ENCODE assay signal across 8 cellular contexts in genomic region chr10:5685764-5686240, GRCh38. TPM values are rescaled to one million over a fixed set of nuclear protein-coding genes. Genes with fewer than 3 reads are reported as not detected.
A peak's percentile ranks its signal among the peaks of the same experiment; 100 is the strongest.
DNase-seq lines count a peak whose midpoint lies in the region; ATAC-seq and TF ChIP-seq lines count a peak whose summit lies in the region.

No MANE protein-coding gene starts in this region.

- peak overlapping the region; percentile 79 for H3K9ac ChIP-seq in HCT116 (ENCODE audit: low read length)

- H3K9me3 ChIP-seq in A673 (ENCODE audit: low read depth, low read length, poor library complexity, severe bottlenecking) = no peaks in the 10 kb centered on the region
- H3K9me3 ChIP-seq in HCT116 (ENCODE audit: control insufficient read depth in 1 of 2, insufficient read depth in 1 of 2, low read depth in 1 of 2, low read length in 2 of 2) = no peaks in the 10 kb centered on the region
- H3K9me3 ChIP-seq in adrenal gland (replicated peaks in 1 of 3) = no peaks in the 10 kb centered on the region
- no peaks in the 10 kb centered on the region for H3K9me3 ChIP-seq in lower lobe of right lung
- H3K9me3 ChIP-seq in vagina = no peaks in the 10 kb centered on the region

- 4 to 6% (median 5%) methylated on average over 10 of the region's 10 CpGs for WGBS in adrenal gland, 4 donors

- H3K4me3 ChIP-seq in A673 (ENCODE audit: low read depth, low read length, poor library complexity, severe bottlenecking) = peak overlapping the region; percentile 98
- peak overlapping the region; percentile 71 to 89 for H3K4me3 ChIP-seq in HCT116 (replicated peaks in 1 of 2; ENCODE audit: low read depth in 1 of 2, low read length in 2 of 2)
- H3K4me3 ChIP-seq in adrenal gland = peak overlapping the region in 2 of 4 donors; percentile 71 to 100
- peak overlapping the region; percentile 93 for H3K4me3 ChIP-seq in lower lobe of right lung
- peak overlapping the region; percentile 85 to 90 for H3K4me3 ChIP-seq in vagina

- H2AFZ ChIP-seq in HCT116 (ENCODE audit: low read depth, low read length, poor library complexity, severe bottlenecking) = no peak overlapping the region

- CTCF ChIA-PET in A673 (lab: Charles Lee) (no interaction called here), HCT116 (lab: Charles Lee) (no interaction called here)

- POLR2A ChIA-PET in A673 (lab: Charles Lee; ENCODE audit: low non-redundant PET) (no interaction called here), HCT116 (lab: Charles Lee) (no interaction called here)

- peaks cover 59% of the 10 kb centered on the region for H3K79me2 ChIP-seq in HCT116 (ENCODE audit: insufficient read depth, low read length)

- TF ChIP-seq POLR2A in HCT116 (IDR thresholded peaks at IDR 0.05; ENCODE audit: borderline replicate concordance, extremely low read depth, insufficient read depth, insufficient read length) = no peak
- no peak for TF ChIP-seq POLR2A in adrenal gland (IDR thresholded peaks at IDR 0.05)
- TF ChIP-seq POLR2A in vagina (IDR thresholded peaks at IDR 0.05) = no peak

- RAD21 ChIA-PET in HCT116 (lab: Charles Lee; ENCODE audit: low non-redundant PET in 1 of 2, low total read pairs in 2 of 2, uncharacterized antibody in 2 of 2, unreplicated experiment in 2 of 2) = no interaction called here

- H3K4me1 ChIP-seq in A673 (ENCODE audit: insufficient read depth, low read length, poor library complexity, severe bottlenecking) = peaks cover 11% of the 10 kb centered on the region
- peaks cover 4 to 16% of the 10 kb centered on the region in 2 experiments; a peak in 3 of 4 replicates for H3K4me1 ChIP-seq in HCT116 (ENCODE audit: control insufficient read depth in 1 of 2, insufficient read depth in 2 of 2, low read length in 2 of 2)
- peaks cover 11 to 22% of the 10 kb centered on the region in 2 donors for H3K4me1 ChIP-seq in adrenal gland (replicated peaks in 1 of 2)
- peaks cover 30% of the 10 kb centered on the region for H3K4me1 ChIP-seq in lower lobe of right lung
- peaks cover 24% of the 10 kb centered on the region for H3K4me1 ChIP-seq in vagina

- H3K27me3 ChIP-seq in A673 (replicated peaks; ENCODE audit: insufficient read depth, low read depth, low read length, poor library complexity) (no peaks in the 10 kb centered on the region), HCT116 (ENCODE audit: insufficient read depth, low read length) (no peaks in the 10 kb centered on the region), adrenal gland (no peaks in the 10 kb centered on the region), lower lobe of right lung (ENCODE audit: low read depth) (no peaks in the 10 kb centered on the region), vagina (no peaks in the 10 kb centered on the region)

- peak overlapping the region; percentile 86 for H3K27ac ChIP-seq in A673 (ENCODE audit: low read depth, low read length, poor library complexity, severe bottlenecking)
- H3K27ac ChIP-seq in HCT116 (ENCODE audit: low read depth, low read length) = peak overlapping the region; percentile 87
- H3K27ac ChIP-seq in adrenal gland = peak overlapping the region in 4 of 5 donors; percentile 81 to 97 (median 88)
- peak overlapping the region; percentile 93 for H3K27ac ChIP-seq in lower lobe of right lung
- peak overlapping the region; percentile 86 for H3K27ac ChIP-seq in vagina

- H3K36me3 ChIP-seq in A673 (ENCODE audit: insufficient read depth, low read length, poor library complexity, severe bottlenecking) = no peaks in the 10 kb centered on the region
- H3K36me3 ChIP-seq in HCT116 (ENCODE audit: control insufficient read depth in 1 of 2, insufficient read depth in 2 of 2, low read length in 2 of 2) = no peaks in the 10 kb centered on the region; a peak in 1 of 4 replicates
- no peaks in the 10 kb centered on the region for H3K36me3 ChIP-seq in adrenal gland (replicated peaks in 1 of 2)
- no peaks in the 10 kb centered on the region for H3K36me3 ChIP-seq in lower lobe of right lung
- no peaks in the 10 kb centered on the region for H3K36me3 ChIP-seq in vagina

- TF ChIP-seq CTCF in A673 (conservative IDR thresholded peaks at IDR 0.05; ENCODE audit: low read depth, low read length) (peak; percentile 6; the same call in 1 of the 2 replicates), HCT116 (IDR thresholded peaks at IDR 0.05 in 2 of 3, conservative IDR thresholded peaks at IDR 0.05 in 1 of 3; ENCODE audit: borderline replicate concordance in 1 of 3, insufficient read depth in 1 of 3, low read depth in 2 of 3, low read length in 2 of 3) (no peak), adrenal gland (IDR thresholded peaks at IDR 0.05) (no peak), lower lobe of right lung (IDR thresholded peaks at IDR 0.05) (no peak), vagina (IDR thresholded peaks at IDR 0.05) (no peak)

- ATAC-seq in HCT116 (no peak), lower lobe of right lung (no peak)

- DNase-seq in A673 (ENCODE audit: low spot score) (peak; percentile 29), HCT116 (ENCODE audit: low read depth, low spot score) (no peak), adrenal gland (peak in 1 of 7 donors; percentile 41), lower lobe of right lung (no peak), vagina (ENCODE audit: extremely low spot score in 2 of 2) (no peak), NCI-H226 (no peak), HT-29 (ENCODE audit: low spot score) (no peak), UCSD-AML1 (lab: John Stamatoyannopoulos, UW; ENCODE audit: unreplicated experiment) (no peak)

- H4K20me1 ChIP-seq in HCT116 (ENCODE audit: insufficient read depth) = peaks cover 16% of the 10 kb centered on the region; the same call in 1 of the 2 replicates

- H3K4me2 ChIP-seq in HCT116 (ENCODE audit: low read length) = peak overlapping the region; percentile 81

- intact Hi-C loops in A673 (cut with micrococcal nuclease; ENCODE audit: unreplicated experiment) = loop anchor here (1.0 kb wide), 1 partner anchor 187 kb away; no protein-coding TSS in a partner anchor
- intact Hi-C loops in HCT116 (cut with micrococcal nuclease) = loop anchor here (2.0 kb wide), 1 partner anchor 187 kb away; no protein-coding TSS in a partner anchor
- intact Hi-C loops in adrenal gland (cut with DNase I) = loop anchor here in 1 of 2 donors (10.0 kb wide), 1 partner anchor 189 kb away; no protein-coding TSS in a partner anchor
- intact Hi-C loops in lower lobe of right lung (cut with DNase I) = no loop called here
- intact Hi-C loops in vagina (cut with DNase I) = loop anchor here (10.0 kb wide), 1 partner anchor 129 kb away; the partner anchor contains the start of gene GDI2

- BruUV-seq in A673 (replicated peaks; lab: Mats Ljungman, UMichigan) = TSS peak; percentile 45
- BruUV-seq in HCT116 (replicated peaks; lab: Mats Ljungman, UMichigan) = TSS peak; percentile 55

- no peak for TF ChIP-seq RAD21 in HCT116 (IDR thresholded peaks at IDR 0.05; ENCODE audit: low read depth)

- no peaks in the 10 kb centered on the region for H3K9me2 ChIP-seq in HCT116 (ENCODE audit: insufficient read depth)

TF ChIP-seq in HCT116, 20 proteins besides CTCF, POLR2A, EP300 and RAD21:
- TF ChIP-seq, protein P1, sequence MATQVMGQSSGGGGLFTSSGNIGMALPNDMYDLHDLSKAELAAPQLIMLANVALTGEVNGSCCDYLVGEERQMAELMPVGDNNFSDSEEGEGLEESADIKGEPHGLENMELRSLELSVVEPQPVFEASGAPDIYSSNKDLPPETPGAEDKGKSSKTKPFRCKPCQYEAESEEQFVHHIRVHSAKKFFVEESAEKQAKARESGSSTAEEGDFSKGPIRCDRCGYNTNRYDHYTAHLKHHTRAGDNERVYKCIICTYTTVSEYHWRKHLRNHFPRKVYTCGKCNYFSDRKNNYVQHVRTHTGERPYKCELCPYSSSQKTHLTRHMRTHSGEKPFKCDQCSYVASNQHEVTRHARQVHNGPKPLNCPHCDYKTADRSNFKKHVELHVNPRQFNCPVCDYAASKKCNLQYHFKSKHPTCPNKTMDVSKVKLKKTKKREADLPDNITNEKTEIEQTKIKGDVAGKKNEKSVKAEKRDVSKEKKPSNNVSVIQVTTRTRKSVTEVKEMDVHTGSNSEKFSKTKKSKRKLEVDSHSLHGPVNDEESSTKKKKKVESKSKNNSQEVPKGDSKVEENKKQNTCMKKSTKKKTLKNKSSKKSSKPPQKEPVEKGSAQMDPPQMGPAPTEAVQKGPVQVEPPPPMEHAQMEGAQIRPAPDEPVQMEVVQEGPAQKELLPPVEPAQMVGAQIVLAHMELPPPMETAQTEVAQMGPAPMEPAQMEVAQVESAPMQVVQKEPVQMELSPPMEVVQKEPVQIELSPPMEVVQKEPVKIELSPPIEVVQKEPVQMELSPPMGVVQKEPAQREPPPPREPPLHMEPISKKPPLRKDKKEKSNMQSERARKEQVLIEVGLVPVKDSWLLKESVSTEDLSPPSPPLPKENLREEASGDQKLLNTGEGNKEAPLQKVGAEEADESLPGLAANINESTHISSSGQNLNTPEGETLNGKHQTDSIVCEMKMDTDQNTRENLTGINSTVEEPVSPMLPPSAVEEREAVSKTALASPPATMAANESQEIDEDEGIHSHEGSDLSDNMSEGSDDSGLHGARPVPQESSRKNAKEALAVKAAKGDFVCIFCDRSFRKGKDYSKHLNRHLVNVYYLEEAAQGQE (IDR thresholded peaks at IDR 0.05; ENCODE audit: low read depth) = no peak
TF ChIP-seq in HCT116: peak in this region for 0.

RNA-seq across cellular contexts. Expression of gene TASOR2, which starts 1.2 kb away (rescaled TPM):
- total RNA-seq in A673 (2021) = 82.5 and 94.5 TPM in 2 replicates
- 80.3 TPM for total RNA-seq in HCT116 (2021; ENCODE audit: unreplicated experiment)
- 14.2 and 20.8 TPM in 2 replicates for polyA plus RNA-seq in HCT116 (2012)
- 100 to 1,000 TPM in 2 of 8 donors, 10 to 100 TPM in 6; 36.6 to 182 (median 53.1) TPM for total RNA-seq in adrenal gland
- polyA plus RNA-seq in adrenal gland = 10 to 100 TPM; 15.4 to 43.4 (median 32.2) TPM
- total RNA-seq in lower lobe of right lung = 48.9 TPM
- total RNA-seq in vagina = 51.6 TPM
- 49.7 and 67.4 TPM in 2 replicates for total RNA-seq in HT-29 (2014; rRNA removed; shearing (Covaris generic))

RNA-seq across cellular contexts. Expression of gene ASB13, which starts 19.4 kb away (rescaled TPM):
- total RNA-seq in A673 (2021) = 11.9 and 17.8 TPM in 2 replicates
- 25.9 TPM for total RNA-seq in HCT116 (2021; ENCODE audit: unreplicated experiment)
- 13.5 and 15.9 TPM in 2 replicates for polyA plus RNA-seq in HCT116 (2012)
- total RNA-seq in adrenal gland = 10 to 100 TPM; 34.6 to 65.9 (median 48.0) TPM
- 10 to 100 TPM; 24.4 to 44.8 (median 39.1) TPM for polyA plus RNA-seq in adrenal gland
- total RNA-seq in lower lobe of right lung = 27.6 TPM
- total RNA-seq in vagina = 17.4 TPM
- total RNA-seq in HT-29 (2014; rRNA removed; shearing (Covaris generic)) = 32.6 and 34.7 TPM in 2 replicates
